ENCODE assay signal across 1 cellular context in the genomic region with DNA sequence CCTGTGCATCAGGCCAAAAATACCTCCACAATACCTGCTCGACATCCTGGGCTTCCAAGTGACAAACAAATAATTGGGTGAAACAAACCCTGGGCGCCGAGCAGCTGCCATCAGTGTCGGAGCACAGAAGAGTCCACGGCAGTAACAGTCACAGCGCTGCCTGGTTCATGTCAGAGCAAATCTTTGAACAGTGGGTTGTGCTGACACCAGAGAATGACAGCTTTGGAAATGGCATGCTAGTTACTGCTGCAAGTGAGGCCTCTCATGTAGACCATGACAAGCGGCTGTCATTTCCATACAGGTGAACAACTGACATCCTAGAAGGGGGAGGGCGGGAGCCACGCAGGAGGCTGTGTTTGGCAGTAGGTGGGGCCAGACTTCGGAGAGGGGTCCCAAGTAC.
TF ChIP-seq lines count a peak whose summit lies in the region.

No MANE protein-coding gene starts in this region.

TF ChIP-seq in SK-N-SH treated with all-trans-retinoic acid at 6 μM for 48 hours, 23 proteins besides CTCF, POLR2A, EP300 and RAD21 (continued from another document):
- TF ChIP-seq, protein P1, sequence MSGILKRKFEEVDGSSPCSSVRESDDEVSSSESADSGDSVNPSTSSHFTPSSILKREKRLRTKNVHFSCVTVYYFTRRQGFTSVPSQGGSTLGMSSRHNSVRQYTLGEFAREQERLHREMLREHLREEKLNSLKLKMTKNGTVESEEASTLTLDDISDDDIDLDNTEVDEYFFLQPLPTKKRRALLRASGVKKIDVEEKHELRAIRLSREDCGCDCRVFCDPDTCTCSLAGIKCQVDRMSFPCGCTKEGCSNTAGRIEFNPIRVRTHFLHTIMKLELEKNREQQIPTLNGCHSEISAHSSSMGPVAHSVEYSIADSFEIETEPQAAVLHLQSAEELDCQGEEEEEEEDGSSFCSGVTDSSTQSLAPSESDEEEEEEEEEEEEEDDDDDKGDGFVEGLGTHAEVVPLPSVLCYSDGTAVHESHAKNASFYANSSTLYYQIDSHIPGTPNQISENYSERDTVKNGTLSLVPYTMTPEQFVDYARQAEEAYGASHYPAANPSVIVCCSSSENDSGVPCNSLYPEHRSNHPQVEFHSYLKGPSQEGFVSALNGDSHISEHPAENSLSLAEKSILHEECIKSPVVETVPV (CRISPR knock-in tag; IDR thresholded peaks at IDR 0.05) = no peak
- no peak for TF ChIP-seq OSR1 (CRISPR knock-in tag; IDR thresholded peaks at IDR 0.05)
